10 cellular contexts compared by ENCODE assay signal in genomic region chr16:75218256-75219076, GRCh38. TPM values are rescaled to one million over a fixed set of nuclear protein-coding genes. Genes with fewer than 3 reads are reported as not detected.
DNase-seq lines count a peak whose midpoint lies in the region; ATAC-seq, FAIRE-seq and TF ChIP-seq lines count a peak whose summit lies in the region.
"Had no signal": no experiment of that assay in that cellular context is flagged by ENCODE, and none has a peak within 500 bp of the region (broad histone marks: within the 10 kb centered on the region; RNA-seq: fewer than 3 reads in every experiment).

Gene CTRB1, plus strand, starts transcription at chr16:75218988. Its CDS starts 20 bp downstream, at chr16:75219008.

- no peak within 1 kb of the TSS for H3K9ac ChIP-seq in Karpas-422 (ENCODE audit: low read length)

- no peaks in the 10 kb centered on the region for H4K20me1 ChIP-seq in Karpas-422 (ENCODE audit: insufficient read depth, low read depth, low read length)

- 77 to 81% methylated on average over 14 of the region's 19 CpGs for WGBS in tibial nerve, 2 donors

- H3K4me2 ChIP-seq in Karpas-422 (ENCODE audit: low read depth, low read length, poor library complexity, severe bottlenecking): peak within 1 kb of the TSS; percentile 32

- H3K36me3 ChIP-seq in Karpas-422 (ENCODE audit: insufficient read depth, low read length): no peaks in the 10 kb centered on the region
- no peaks in the 10 kb centered on the region for H3K36me3 ChIP-seq in lower lobe of right lung
- H3K36me3 ChIP-seq in tibial nerve: no peaks in the 10 kb centered on the region
- H3K36me3 ChIP-seq: brain microvascular endothelial cell had no signal

- H3K4me3 ChIP-seq in Karpas-422 (ENCODE audit: low read length): no peak within 1 kb of the TSS
- H3K4me3 ChIP-seq in lower lobe of right lung: peak within 1 kb of the TSS; percentile 22
- no peak within 1 kb of the TSS for H3K4me3 ChIP-seq in tibial nerve

- FAIRE-seq in GM12891 (lab: Jason Lieb, UNC): peak; percentile 81

- H3K27ac ChIP-seq in Karpas-422 (ENCODE audit: low read length) (no peak within 1 kb of the TSS), lower lobe of right lung (no peak within 1 kb of the TSS), tibial nerve (no peak within 1 kb of the TSS)
- H3K27ac ChIP-seq: brain microvascular endothelial cell had no signal

- no peaks in the 10 kb centered on the region for H3K27me3 ChIP-seq in Karpas-422 (ENCODE audit: low read length)
- H3K27me3 ChIP-seq in lower lobe of right lung (ENCODE audit: low read depth): no peaks in the 10 kb centered on the region
- no peaks in the 10 kb centered on the region for H3K27me3 ChIP-seq in tibial nerve
- H3K27me3 ChIP-seq: brain microvascular endothelial cell had no signal

- H3K9me3 ChIP-seq in Karpas-422 (ENCODE audit: low read length) (no peaks in the 10 kb centered on the region), lower lobe of right lung (no peaks in the 10 kb centered on the region), tibial nerve (no peaks in the 10 kb centered on the region)

- no peak within 1 kb of the TSS for H2AFZ ChIP-seq in Karpas-422 (ENCODE audit: low read length)

- TF ChIP-seq POLR2A in GM12891 (IDR thresholded peaks at IDR 0.05; ENCODE audit: low read depth, low read length) (no peak), tibial nerve (IDR thresholded peaks at IDR 0.05) (no peak)

- no peaks in the 10 kb centered on the region for H3K79me2 ChIP-seq in Karpas-422 (ENCODE audit: low read length)

- H3K4me1 ChIP-seq in Karpas-422 (ENCODE audit: low read length): 0 out of 2 replicates have a peak, but pooled peaks cover 2% of the 10 kb centered on the region
- peaks cover 7% of the 10 kb centered on the region for H3K4me1 ChIP-seq in lower lobe of right lung
- peaks cover 0 to 8% (median 0%) of the 10 kb centered on the region in 4 donors for H3K4me1 ChIP-seq in tibial nerve

- no peaks in the 10 kb centered on the region for H3K9me2 ChIP-seq in Karpas-422 (replicated peaks; ENCODE audit: insufficient read depth, low read length)

- TF ChIP-seq EP300 in tibial nerve (IDR thresholded peaks at IDR 0.05): no peak

- intact Hi-C loops in lower lobe of right lung (cut with DNase I): no loop called here

- TF ChIP-seq CTCF in GM20000 (IDR thresholded peaks at IDR 0.05; ENCODE audit: extremely low read depth, missing control alignments): no peak
- no peak for TF ChIP-seq CTCF in lower lobe of right lung (IDR thresholded peaks at IDR 0.05)
- TF ChIP-seq CTCF in tibial nerve (IDR thresholded peaks at IDR 0.05): no peak

- DNase-seq in GM12891 (ENCODE audit: insufficient read length, low spot score) (no peak), GM20000 (ENCODE audit: low spot score) (peak; percentile 65), Karpas-422 (no peak), lower lobe of right lung (no peak), dermis blood vessel endothelial cell (no peak), NCI-H146 treated with DMSO at 0.1 percent for 48 hours (lab: John Stamatoyannopoulos, UW; ENCODE audit: unreplicated experiment) (no peak), tibial nerve (ENCODE audit: low spot score in 2 of 2) (no peak)
- DNase-seq: brain microvascular endothelial cell, PC-3 had no signal

- no peak for ATAC-seq in lower lobe of right lung
- ATAC-seq in GM19328 (IDR thresholded peaks at IDR 0.05; ENCODE audit: unreplicated experiment): no peak
- ATAC-seq: PC-3 had no signal

TF ChIP-seq in GM12891, 5 proteins besides CTCF, POLR2A, EP300 and RAD21:
- TF ChIP-seq PAX5 (IDR thresholded peaks at IDR 0.05; ENCODE audit: insufficient read depth, low read length, severe bottlenecking) (no peak), POU2F2 (IDR thresholded peaks at IDR 0.05; ENCODE audit: low read depth, low read length) (no peak), SPI1 (IDR thresholded peaks at IDR 0.05; ENCODE audit: low read depth, low read length) (peak; percentile 37; the same call in 1 of the 2 replicates), TAF1 (IDR thresholded peaks at IDR 0.05; ENCODE audit: low read depth, low read length) (no peak), POLR2AphosphoS5 (IDR thresholded peaks at IDR 0.05; ENCODE audit: low read depth, low read length) (no peak)

RNA-seq across cellular contexts. Expression of gene CTRB1, which starts in this region (rescaled TPM):
- polyA plus RNA-seq in GM12891 (2012; ENCODE audit: low read depth, missing spikeins): not detected
- total RNA-seq in Karpas-422 (2014; rRNA removed; shearing (Covaris generic); ENCODE audit: low replicate concordance): not detected in 2 replicates
- total RNA-seq in lower lobe of right lung (not detected), dermis blood vessel endothelial cell (not detected in 2 replicates), tibial nerve (10 to 100 TPM in 1 of 4 donors, 1 to 10 TPM in 2, under 1 TPM in 1; 0.59 to 24.3 (median 1.2) TPM)
- total RNA-seq: PC-3 had no signal
